ENCODE assay signal across 12 cellular contexts in the genomic region with DNA sequence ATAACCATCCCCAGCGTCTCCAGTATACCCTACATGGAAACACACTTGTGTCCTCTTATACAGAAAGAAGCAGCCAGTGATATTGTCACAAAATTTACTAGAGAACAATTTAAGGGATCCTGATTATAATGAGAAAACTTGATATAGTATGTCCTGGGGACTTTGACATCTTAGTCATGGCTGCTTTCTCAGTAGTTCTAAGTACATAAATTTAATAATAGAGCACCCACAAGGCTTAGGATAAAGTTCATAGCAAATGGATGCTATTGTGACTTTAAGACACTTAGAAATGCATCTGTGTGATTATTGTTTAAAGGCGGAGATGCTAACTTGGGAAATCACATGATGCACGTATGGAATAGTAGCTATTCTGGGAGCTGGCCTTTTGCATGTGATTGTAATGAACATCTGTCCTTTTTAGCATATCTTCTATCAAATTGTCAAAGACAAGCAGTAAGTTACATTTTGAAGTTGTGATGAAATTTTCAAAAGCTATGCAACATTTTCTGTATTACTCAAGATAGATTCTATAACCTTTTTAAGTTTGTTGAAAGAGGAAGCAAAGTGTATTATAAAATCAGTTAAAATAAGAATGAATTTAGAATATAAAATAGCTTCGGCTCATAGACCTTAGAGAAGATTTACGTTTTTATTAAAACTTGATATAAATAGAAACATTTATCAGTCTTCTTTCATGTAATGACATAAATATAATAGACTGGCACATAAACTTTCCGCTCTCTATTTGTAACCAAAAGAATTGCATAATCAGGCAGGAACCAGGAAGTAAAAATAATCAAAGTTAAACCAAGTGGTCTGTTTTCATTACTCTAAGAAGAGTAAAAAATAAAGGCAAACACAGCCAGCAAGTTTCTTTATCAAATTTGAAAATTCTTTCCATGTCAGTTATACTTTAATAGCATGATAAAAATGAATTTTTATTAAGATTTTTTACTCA. TPM values are rescaled to one million over a fixed set of nuclear protein-coding genes. Genes with fewer than 3 reads are reported as not detected.
DNase-seq lines count a peak whose midpoint lies in the region; ATAC-seq, FAIRE-seq and TF ChIP-seq lines count a peak whose summit lies in the region.
"Had no signal": no experiment of that assay in that cellular context is flagged by ENCODE, and none has a peak within 500 bp of the region (broad histone marks: within the 10 kb centered on the region; RNA-seq: fewer than 3 reads in every experiment).

No MANE protein-coding gene starts in this region.

- no peak overlapping the region for H3K4me2 ChIP-seq in Loucy (ENCODE audit: low read depth, low read length, poor library complexity, severe bottlenecking)

- H3K27ac Mint-ChIP-seq in WTC11 = no peak overlapping the region
- H3K27ac Mint-ChIP-seq: T-cell had no signal

- FAIRE-seq in islet of Langerhans (lab: Jason Lieb, UNC) = peak; percentile 95

- no peaks in the 10 kb centered on the region for H3K36me3 Mint-ChIP-seq in WTC11
- H3K36me3 Mint-ChIP-seq: T-cell had no signal

- H3K4me1 Mint-ChIP-seq in WTC11 = no peaks in the 10 kb centered on the region
- H3K4me1 Mint-ChIP-seq: T-cell had no signal

- H3K4me3 ChIP-seq in Loucy (ENCODE audit: low read length, poor library complexity, severe bottlenecking) = no peak overlapping the region
- H3K4me3 ChIP-seq in adrenal gland = no peak overlapping the region
- H3K4me3 ChIP-seq in transverse colon = no peak overlapping the region
- H3K4me3 ChIP-seq: stomach had no signal

- H3K9me2 ChIP-seq in Loucy (replicated peaks; ENCODE audit: low read depth, low read length) = no peaks in the 10 kb centered on the region

- WGBS in adrenal gland, 4 donors = 29 to 40% (median 37%) methylated on average over 6 of the region's 6 CpGs
- 21 to 35% methylated on average over 6 of the region's 6 CpGs for WGBS in transverse colon (ENCODE audit: low coverage in 1 of 2), 2 donors

- POLR2A ChIA-PET in WTC11 (lab: Charles Lee) = no interaction called here

- CTCF ChIA-PET in WTC11 (lab: Charles Lee) = interaction anchor here (1.4 kb wide), 1 partner anchor 10 kb away, joined by 7 read pairs; no protein-coding TSS in a partner anchor

- no peak for DNase-seq in adrenal gland
- no peak for DNase-seq in transverse colon
- DNase-seq in WTC11 (ENCODE audit: low spot score) = no peak
- DNase-seq in effector CD8-positive, alpha-beta T cell (lab: John Stamatoyannopoulos, UW) = no peak
- DNase-seq: amniotic stem cell, foreskin keratinocyte, GDM1, stomach, T-cell had no signal

- no peaks in the 10 kb centered on the region for H3K27me3 ChIP-seq in Loucy (ENCODE audit: insufficient read depth, low read length, poor library complexity, severe bottlenecking)
- no peaks in the 10 kb centered on the region for H3K27me3 ChIP-seq in adrenal gland
- no peaks in the 10 kb centered on the region for H3K27me3 ChIP-seq in transverse colon
- H3K27me3 ChIP-seq: foreskin keratinocyte, stomach had no signal

- no peaks in the 10 kb centered on the region for H4K20me1 ChIP-seq in Loucy (ENCODE audit: insufficient read depth, low read length, poor library complexity, severe bottlenecking)

- TF ChIP-seq EP300 in transverse colon (IDR thresholded peaks at IDR 0.05; ENCODE audit: low read depth) = no peak

- H3K9ac ChIP-seq in Loucy (ENCODE audit: low read depth, low read length, poor library complexity, severe bottlenecking) = no peak overlapping the region

- no peak for ATAC-seq in WTC11
- ATAC-seq in HG03565 (IDR thresholded peaks at IDR 0.05; ENCODE audit: unreplicated experiment) = no peak
- ATAC-seq: foreskin keratinocyte, T-cell had no signal

- H3K9me3 Mint-ChIP-seq in WTC11 = 0 out of 2 replicates have a peak, but pooled peaks cover 3% of the 10 kb centered on the region
- H3K9me3 Mint-ChIP-seq: T-cell had no signal

- TF ChIP-seq CTCF in Loucy (conservative IDR thresholded peaks at IDR 0.05; ENCODE audit: low read length) (no peak), adrenal gland (IDR thresholded peaks at IDR 0.05) (no peak), transverse colon (IDR thresholded peaks at IDR 0.05) (no peak), WTC11 (IDR thresholded peaks at IDR 0.05) (no peak)

- H3K27ac ChIP-seq in adrenal gland (peak overlapping the region in 4 of 5 donors; percentile 5 to 57 (median 31)), transverse colon (peak overlapping the region; percentile 37 to 63 (median 38))
- H3K27ac ChIP-seq: foreskin keratinocyte had no signal

- no peaks in the 10 kb centered on the region for H3K4me1 ChIP-seq in Loucy (ENCODE audit: insufficient read depth, low read length, poor library complexity, severe bottlenecking)
- H3K4me1 ChIP-seq in adrenal gland (replicated peaks in 1 of 2) = peaks cover 0 to 20% of the 10 kb centered on the region in 2 donors
- H3K4me1 ChIP-seq in transverse colon = peaks cover 0 to 20% (median 5%) of the 10 kb centered on the region in 4 donors
- H3K4me1 ChIP-seq: foreskin keratinocyte had no signal

- H3F3A ChIP-seq in Loucy (ENCODE audit: low read depth) = no peaks in the 10 kb centered on the region

- H2AFZ ChIP-seq in Loucy (ENCODE audit: low read length) = peak overlapping the region; percentile 11; the same call in 1 of the 2 replicates

- H3K4me3 Mint-ChIP-seq in WTC11 = no peak overlapping the region
- H3K4me3 Mint-ChIP-seq: T-cell had no signal

- in situ Hi-C loops in transverse colon (cut with MboI; ENCODE audit: low pct_ligation_motif_present in 1 of 4, low pct_unique_long_range_greater_than_20kb in 1 of 4, low sequenced_read_pairs in 3 of 4) = no loop called here

- H3K36me3 ChIP-seq in Loucy (ENCODE audit: insufficient read depth, low read length) (no peaks in the 10 kb centered on the region), adrenal gland (replicated peaks in 1 of 2) (no peaks in the 10 kb centered on the region), transverse colon (no peaks in the 10 kb centered on the region)
- H3K36me3 ChIP-seq: stomach had no signal

- TF ChIP-seq POLR2A in adrenal gland (IDR thresholded peaks at IDR 0.05) (no peak), transverse colon (IDR thresholded peaks at IDR 0.05) (no peak)

- H3K9me3 ChIP-seq in Loucy (ENCODE audit: insufficient read depth, low read depth, low read length) (no peaks in the 10 kb centered on the region), adrenal gland (replicated peaks in 1 of 3) (no peaks in the 10 kb centered on the region), transverse colon (no peaks in the 10 kb centered on the region)
- H3K9me3 ChIP-seq: stomach had no signal

- no peaks in the 10 kb centered on the region for H3K27me3 Mint-ChIP-seq in WTC11 (ENCODE audit: low read depth)

- intact Hi-C loops in adrenal gland (cut with DNase I) (no loop called here), transverse colon (cut with DNase I; ENCODE audit: low total_unique reads) (no loop called here)

- no peaks in the 10 kb centered on the region for H3K79me2 ChIP-seq in Loucy (ENCODE audit: insufficient read depth, low read length)

TF ChIP-seq in WTC11, 78 proteins besides CTCF, POLR2A, EP300 and RAD21 (continues in another document):
- TF ChIP-seq, protein P1, sequence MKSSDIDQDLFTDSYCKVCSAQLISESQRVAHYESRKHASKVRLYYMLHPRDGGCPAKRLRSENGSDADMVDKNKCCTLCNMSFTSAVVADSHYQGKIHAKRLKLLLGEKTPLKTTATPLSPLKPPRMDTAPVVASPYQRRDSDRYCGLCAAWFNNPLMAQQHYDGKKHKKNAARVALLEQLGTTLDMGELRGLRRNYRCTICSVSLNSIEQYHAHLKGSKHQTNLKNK (CRISPR knock-in tag; IDR thresholded peaks at IDR 0.05) = no peak
- TF ChIP-seq NR3C1 (CRISPR knock-in tag; conservative IDR thresholded peaks at IDR 0.05; ENCODE audit: low read depth) = no peak
- TF ChIP-seq, protein P2, sequence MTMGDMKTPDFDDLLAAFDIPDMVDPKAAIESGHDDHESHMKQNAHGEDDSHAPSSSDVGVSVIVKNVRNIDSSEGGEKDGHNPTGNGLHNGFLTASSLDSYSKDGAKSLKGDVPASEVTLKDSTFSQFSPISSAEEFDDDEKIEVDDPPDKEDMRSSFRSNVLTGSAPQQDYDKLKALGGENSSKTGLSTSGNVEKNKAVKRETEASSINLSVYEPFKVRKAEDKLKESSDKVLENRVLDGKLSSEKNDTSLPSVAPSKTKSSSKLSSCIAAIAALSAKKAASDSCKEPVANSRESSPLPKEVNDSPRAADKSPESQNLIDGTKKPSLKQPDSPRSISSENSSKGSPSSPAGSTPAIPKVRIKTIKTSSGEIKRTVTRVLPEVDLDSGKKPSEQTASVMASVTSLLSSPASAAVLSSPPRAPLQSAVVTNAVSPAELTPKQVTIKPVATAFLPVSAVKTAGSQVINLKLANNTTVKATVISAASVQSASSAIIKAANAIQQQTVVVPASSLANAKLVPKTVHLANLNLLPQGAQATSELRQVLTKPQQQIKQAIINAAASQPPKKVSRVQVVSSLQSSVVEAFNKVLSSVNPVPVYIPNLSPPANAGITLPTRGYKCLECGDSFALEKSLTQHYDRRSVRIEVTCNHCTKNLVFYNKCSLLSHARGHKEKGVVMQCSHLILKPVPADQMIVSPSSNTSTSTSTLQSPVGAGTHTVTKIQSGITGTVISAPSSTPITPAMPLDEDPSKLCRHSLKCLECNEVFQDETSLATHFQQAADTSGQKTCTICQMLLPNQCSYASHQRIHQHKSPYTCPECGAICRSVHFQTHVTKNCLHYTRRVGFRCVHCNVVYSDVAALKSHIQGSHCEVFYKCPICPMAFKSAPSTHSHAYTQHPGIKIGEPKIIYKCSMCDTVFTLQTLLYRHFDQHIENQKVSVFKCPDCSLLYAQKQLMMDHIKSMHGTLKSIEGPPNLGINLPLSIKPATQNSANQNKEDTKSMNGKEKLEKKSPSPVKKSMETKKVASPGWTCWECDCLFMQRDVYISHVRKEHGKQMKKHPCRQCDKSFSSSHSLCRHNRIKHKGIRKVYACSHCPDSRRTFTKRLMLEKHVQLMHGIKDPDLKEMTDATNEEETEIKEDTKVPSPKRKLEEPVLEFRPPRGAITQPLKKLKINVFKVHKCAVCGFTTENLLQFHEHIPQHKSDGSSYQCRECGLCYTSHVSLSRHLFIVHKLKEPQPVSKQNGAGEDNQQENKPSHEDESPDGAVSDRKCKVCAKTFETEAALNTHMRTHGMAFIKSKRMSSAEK (CRISPR knock-in tag; IDR thresholded peaks at IDR 0.05; ENCODE audit: borderline replicate concordance) = no peak
- no peak for TF ChIP-seq NR2C2 (CRISPR knock-in tag; IDR thresholded peaks at IDR 0.05)

RNA-seq across cellular contexts. Expression of gene ATP2A2, which starts 46.6 kb away (rescaled TPM):
- 100 to 1,000 TPM in 7 of 8 donors, 10 to 100 TPM in 1; 94.7 to 312 (median 121) TPM for total RNA-seq in adrenal gland
- polyA plus RNA-seq in adrenal gland = 100 to 1,000 TPM in 1 of 3 donors, 10 to 100 TPM in 2; 20.8 to 198 (median 27.1) TPM
- total RNA-seq in transverse colon = 100 to 1,000 TPM; 128 to 185 (median 178) TPM
- total RNA-seq in WTC11 (2021) = 216 to 239 TPM (median 216 TPM) in 3 replicates
